ENCODE assay signal across 8 cellular contexts in genomic region chr1:16032388-16033100, GRCh38. TPM values are rescaled to one million over a fixed set of nuclear protein-coding genes. Genes with fewer than 3 reads are reported as not detected.
DNase-seq lines count a peak whose midpoint lies in the region; ATAC-seq and TF ChIP-seq lines count a peak whose summit lies in the region.

No MANE protein-coding gene starts in this region.

- H3K27me3 ChIP-seq in neuronal stem cell (ENCODE audit: control insufficient read depth in 3 of 3, insufficient read depth in 3 of 3, low read depth in 1 of 3, low read length in 3 of 3), result peaks cover 0 to 15% (median 0%) of the 10 kb centered on the region in 3 experiments
- H3K27me3 ChIP-seq in upper lobe of right lung, result no peaks in the 10 kb centered on the region

- no peaks in the 10 kb centered on the region for H3K9me3 Mint-ChIP-seq in activated T-helper 1 cell treated with anti-CD3 and anti-CD28 coated beads, Interleukin-12 subunit alpha, Interleukin-12 subunit beta, Interleukin-2, Interleukin-4 antibody, amounts not matched to agents 30 ng/mL and 10 ng/mL and 1 ng/mL, durations not matched to agents 14 hours and 24 hours and 36 hours

- H2BK15ac ChIP-seq in neuronal stem cell (ENCODE audit: low read length), result peak overlapping the region; percentile 14

- CTCF ChIA-PET in OCI-LY7 (lab: Charles Lee; ENCODE audit: unreplicated experiment), result no interaction called here

- intact Hi-C loops in OCI-LY7 (cut with micrococcal nuclease; ENCODE audit: unreplicated experiment), result loop anchor here (2.0 kb wide), 2 partner anchors 24 kb away; no protein-coding TSS in a partner anchor
- intact Hi-C loops in activated T-helper 1 cell treated with anti-CD3 and anti-CD28 coated beads, Interleukin-12 subunit alpha, Interleukin-12 subunit beta, Interleukin-2, Interleukin-4 antibody, amounts not matched to agents 30 ng/mL and 10 ng/mL and 1 ng/mL, durations not matched to agents 14 hours and 24 hours and 36 hours (cut with micrococcal nuclease), result loop anchor here (1.0 kb wide), 3 partner anchors 23 to 240 kb away; no protein-coding TSS in a partner anchor
- intact Hi-C loops in upper lobe of right lung (cut with DNase I), result no loop called here

- no peak overlapping the region for H3K27ac ChIP-seq in OCI-LY7 (ENCODE audit: low read depth, low read length, poor library complexity, severe bottlenecking)
- H3K27ac ChIP-seq in neuronal stem cell (replicated peaks; ENCODE audit: low read length), result no peak overlapping the region
- no peak overlapping the region for H3K27ac ChIP-seq in upper lobe of right lung

- H3K4me2 ChIP-seq in OCI-LY7 (ENCODE audit: low read length), result no peak overlapping the region
- no peak overlapping the region for H3K4me2 ChIP-seq in neuronal stem cell (ENCODE audit: insufficient read depth, low read length, poor library complexity, severe bottlenecking)

- H3K9me3 ChIP-seq in OCI-LY7 (ENCODE audit: low read length) (no peaks in the 10 kb centered on the region), neuronal stem cell (replicated peaks in 1 of 2; ENCODE audit: control insufficient read depth in 2 of 2, insufficient read depth in 1 of 2, low read depth in 1 of 2, low read length in 2 of 2) (no peaks in the 10 kb centered on the region), upper lobe of right lung (no peaks in the 10 kb centered on the region)

- H3K9ac ChIP-seq in neuronal stem cell (ENCODE audit: low read depth, low read length, poor library complexity), result no peak overlapping the region

- H3K4me3 Mint-ChIP-seq in activated T-helper 1 cell treated with anti-CD3 and anti-CD28 coated beads, Interleukin-12 subunit alpha, Interleukin-12 subunit beta, Interleukin-2, Interleukin-4 antibody, amounts not matched to agents 30 ng/mL and 10 ng/mL and 1 ng/mL, durations not matched to agents 14 hours and 24 hours and 36 hours, result no peak overlapping the region

- H4K91ac ChIP-seq in neuronal stem cell (ENCODE audit: low read depth, low read length, poor library complexity), result no peak overlapping the region

- no peaks in the 10 kb centered on the region for H4K20me1 ChIP-seq in OCI-LY7 (ENCODE audit: insufficient read depth, low read length)

- H2AK5ac ChIP-seq in neuronal stem cell (ENCODE audit: low read depth, low read length), result peak overlapping the region; percentile 36

- no peak overlapping the region for H2BK120ac ChIP-seq in neuronal stem cell (ENCODE audit: low read depth, low read length)

- BruUV-seq in OCI-LY7 (replicated peaks; lab: Mats Ljungman, UMichigan), result no TSS peak

- H2BK12ac ChIP-seq in neuronal stem cell (ENCODE audit: low read length), result no peak overlapping the region

- ATAC-seq in HG03460 (IDR thresholded peaks at IDR 0.05; ENCODE audit: unreplicated experiment) (peak; percentile 56), upper lobe of right lung (peak; percentile 94)

- H3K4me3 ChIP-seq in OCI-LY7 (ENCODE audit: low read depth, low read length, poor library complexity, severe bottlenecking), result no peak overlapping the region
- no peak overlapping the region for H3K4me3 ChIP-seq in foreskin fibroblast (ENCODE audit: low read depth in 1 of 2, low read length in 2 of 2)
- H3K4me3 ChIP-seq in neuronal stem cell (ENCODE audit: low read length in 2 of 2), result peak overlapping the region in 1 of 2 donors; percentile 5
- H3K4me3 ChIP-seq in upper lobe of right lung, result no peak overlapping the region

- no peaks in the 10 kb centered on the region for H3K4me1 Mint-ChIP-seq in activated T-helper 1 cell treated with anti-CD3 and anti-CD28 coated beads, Interleukin-12 subunit alpha, Interleukin-12 subunit beta, Interleukin-2, Interleukin-4 antibody, amounts not matched to agents 30 ng/mL and 10 ng/mL and 1 ng/mL, durations not matched to agents 14 hours and 24 hours and 36 hours (ENCODE audit: low read depth)

- WGBS in neuronal stem cell (ENCODE audit: extremely low coverage in 2 of 2, insufficient read length in 2 of 2, insufficient replicate concordance in 1 of 2), 2 donors, result no CpG with 5 or more reads among the region's 18 CpGs

- no peaks in the 10 kb centered on the region for H3K4me1 ChIP-seq in OCI-LY7 (ENCODE audit: insufficient read depth, low read length, poor library complexity, severe bottlenecking)
- peaks cover 0 to 2% of the 10 kb centered on the region in 2 donors for H3K4me1 ChIP-seq in neuronal stem cell (ENCODE audit: control insufficient read depth in 2 of 2, insufficient read depth in 1 of 2, low read depth in 1 of 2, low read length in 2 of 2)
- H3K4me1 ChIP-seq in upper lobe of right lung, result no peaks in the 10 kb centered on the region

- no peak overlapping the region for H2AFZ ChIP-seq in OCI-LY7 (ENCODE audit: low read length)
- peak overlapping the region; percentile 45 for H2AFZ ChIP-seq in neuronal stem cell (ENCODE audit: low read length)

- no peak overlapping the region for H3K4ac ChIP-seq in neuronal stem cell (ENCODE audit: low read length)

- no peaks in the 10 kb centered on the region for H3K79me2 ChIP-seq in OCI-LY7 (ENCODE audit: insufficient read depth, low read depth, low read length)

- H4K8ac ChIP-seq in neuronal stem cell (ENCODE audit: low read depth, low read length), result no peak overlapping the region

- H3K36me3 ChIP-seq in OCI-LY7 (ENCODE audit: insufficient read depth, low read length) (no peaks in the 10 kb centered on the region), neuronal stem cell (replicated peaks in 1 of 2; ENCODE audit: control insufficient read depth in 2 of 2, insufficient read depth in 2 of 2, low read length in 2 of 2) (no peaks in the 10 kb centered on the region), upper lobe of right lung (no peaks in the 10 kb centered on the region)

- H3K36me3 Mint-ChIP-seq in activated T-helper 1 cell treated with anti-CD3 and anti-CD28 coated beads, Interleukin-12 subunit alpha, Interleukin-12 subunit beta, Interleukin-2, Interleukin-4 antibody, amounts not matched to agents 30 ng/mL and 10 ng/mL and 1 ng/mL, durations not matched to agents 14 hours and 24 hours and 36 hours (ENCODE audit: low read depth), result no peaks in the 10 kb centered on the region

- no peaks in the 10 kb centered on the region for H3K79me1 ChIP-seq in neuronal stem cell (ENCODE audit: low read depth, low read length)

- peak; percentile 18 for DNase-seq in NCI-H2107 treated with DMSO at 0.1 percent for 48 hours (lab: John Stamatoyannopoulos, UW; ENCODE audit: unreplicated experiment)
- DNase-seq in NCI-H2107 (lab: John Stamatoyannopoulos, UW), result no peak
- peak; percentile 73 for DNase-seq in OCI-LY7 (ENCODE audit: low spot score)
- DNase-seq in activated T-helper 1 cell treated with anti-CD3 and anti-CD28 coated beads, Interleukin-12 subunit alpha, Interleukin-12 subunit beta, Interleukin-2, Interleukin-4 antibody, amounts not matched to agents 30 ng/mL and 10 ng/mL and 1 ng/mL, durations not matched to agents 14 hours and 24 hours and 36 hours (ENCODE audit: low spot score), result peak; percentile 33
- peak; percentile 75 to 93 for DNase-seq in foreskin fibroblast
- DNase-seq in neuronal stem cell (ENCODE audit: low spot score), result peak; percentile 88
- peak; percentile 90 for DNase-seq in upper lobe of right lung

- POLR2A ChIA-PET in OCI-LY7 (lab: Charles Lee), result no interaction called here

- H2BK5ac ChIP-seq in neuronal stem cell (ENCODE audit: low read length), result no peak overlapping the region

- no peak overlapping the region for H3K27ac Mint-ChIP-seq in activated T-helper 1 cell treated with anti-CD3 and anti-CD28 coated beads, Interleukin-12 subunit alpha, Interleukin-12 subunit beta, Interleukin-2, Interleukin-4 antibody, amounts not matched to agents 30 ng/mL and 10 ng/mL and 1 ng/mL, durations not matched to agents 14 hours and 24 hours and 36 hours

- no peak overlapping the region for H3K14ac ChIP-seq in neuronal stem cell (ENCODE audit: low read length)

- H3K9me2 ChIP-seq in OCI-LY7 (ENCODE audit: insufficient read depth, low read length), result no peaks in the 10 kb centered on the region

- peak; percentile 74 for TF ChIP-seq CTCF in OCI-LY7 (conservative IDR thresholded peaks at IDR 0.05; ENCODE audit: low read length)
- TF ChIP-seq CTCF in foreskin fibroblast (IDR thresholded peaks at IDR 0.05; ENCODE audit: low read depth, low read length), result peak; percentile 99
- peak; percentile 88 for TF ChIP-seq CTCF in upper lobe of right lung (IDR thresholded peaks at IDR 0.05)

- H3K23ac ChIP-seq in neuronal stem cell (ENCODE audit: low read depth, low read length, poor library complexity), result peak overlapping the region; percentile 13

- peaks cover 9% of the 10 kb centered on the region for H3K27me3 Mint-ChIP-seq in activated T-helper 1 cell treated with anti-CD3 and anti-CD28 coated beads, Interleukin-12 subunit alpha, Interleukin-12 subunit beta, Interleukin-2, Interleukin-4 antibody, amounts not matched to agents 30 ng/mL and 10 ng/mL and 1 ng/mL, durations not matched to agents 14 hours and 24 hours and 36 hours (ENCODE audit: insufficient read depth)

- peak overlapping the region; percentile 50 for H3K18ac ChIP-seq in neuronal stem cell (ENCODE audit: low read length)

RNA-seq across cellular contexts. Expression of gene CLCNKA, which starts 10.7 kb away (rescaled TPM):
- total RNA-seq in OCI-LY7 (2014; rRNA removed; shearing (Covaris generic)), result not detected in 2 replicates
- total RNA-seq in OCI-LY7 (2022), result not detected in 2 replicates
- total RNA-seq in activated T-helper 1 cell treated with anti-CD3 and anti-CD28 coated beads, Interleukin-12 subunit alpha, Interleukin-12 subunit beta, Interleukin-2, Interleukin-4 antibody, amounts not matched to agents 30 ng/mL and 10 ng/mL and 1 ng/mL, durations not matched to agents 14 hours and 24 hours and 36 hours, result not detected in 2 replicates
- polyA plus RNA-seq in neuronal stem cell (2013, experiment 1 of 2), result 0.13 TPM
- polyA plus RNA-seq in neuronal stem cell (2013, experiment 2 of 2), result 0.08 TPM
- not detected for total RNA-seq in upper lobe of right lung

RNA-seq across cellular contexts. Expression of gene CLCNKB, which starts 11.0 kb away (rescaled TPM):
- total RNA-seq in OCI-LY7 (2014; rRNA removed; shearing (Covaris generic)), result not detected in 2 replicates
- total RNA-seq in OCI-LY7 (2022) (not detected in 2 replicates), upper lobe of right lung (0.35 TPM)
- not detected in 2 replicates for total RNA-seq in activated T-helper 1 cell treated with anti-CD3 and anti-CD28 coated beads, Interleukin-12 subunit alpha, Interleukin-12 subunit beta, Interleukin-2, Interleukin-4 antibody, amounts not matched to agents 30 ng/mL and 10 ng/mL and 1 ng/mL, durations not matched to agents 14 hours and 24 hours and 36 hours
- polyA plus RNA-seq in neuronal stem cell (2013, experiment 1 of 2), result 2.9 TPM
- 2.7 TPM for polyA plus RNA-seq in neuronal stem cell (2013, experiment 2 of 2)

RNA-seq across cellular contexts. Expression of gene HSPB7, which starts 14.7 kb away (rescaled TPM):
- total RNA-seq in OCI-LY7 (2014; rRNA removed; shearing (Covaris generic)), result not detected in 2 replicates
- total RNA-seq in OCI-LY7 (2022) (not detected in 2 replicates), upper lobe of right lung (10.7 TPM)
- total RNA-seq in activated T-helper 1 cell treated with anti-CD3 and anti-CD28 coated beads, Interleukin-12 subunit alpha, Interleukin-12 subunit beta, Interleukin-2, Interleukin-4 antibody, amounts not matched to agents 30 ng/mL and 10 ng/mL and 1 ng/mL, durations not matched to agents 14 hours and 24 hours and 36 hours, result not detected in 2 replicates
- polyA plus RNA-seq in neuronal stem cell (2013, experiment 1 of 2), result not detected
- not detected for polyA plus RNA-seq in neuronal stem cell (2013, experiment 2 of 2)

RNA-seq across cellular contexts. Expression of gene SRARP, which starts 28.5 kb away (rescaled TPM):
- not detected in 2 replicates for total RNA-seq in OCI-LY7 (2014; rRNA removed; shearing (Covaris generic))
- total RNA-seq in OCI-LY7 (2022) (not detected in 2 replicates), upper lobe of right lung (not detected)
- total RNA-seq in activated T-helper 1 cell treated with anti-CD3 and anti-CD28 coated beads, Interleukin-12 subunit alpha, Interleukin-12 subunit beta, Interleukin-2, Interleukin-4 antibody, amounts not matched to agents 30 ng/mL and 10 ng/mL and 1 ng/mL, durations not matched to agents 14 hours and 24 hours and 36 hours, result not detected in 2 replicates
- polyA plus RNA-seq in neuronal stem cell (2013, experiment 1 of 2), result not detected
- not detected for polyA plus RNA-seq in neuronal stem cell (2013, experiment 2 of 2)

RNA-seq across cellular contexts. Expression of gene FAM131C, which starts 40.9 kb away (rescaled TPM):
- not detected in 2 replicates for total RNA-seq in OCI-LY7 (2014; rRNA removed; shearing (Covaris generic))
- total RNA-seq in OCI-LY7 (2022), result not detected in 2 replicates
- total RNA-seq in activated T-helper 1 cell treated with anti-CD3 and anti-CD28 coated beads, Interleukin-12 subunit alpha, Interleukin-12 subunit beta, Interleukin-2, Interleukin-4 antibody, amounts not matched to agents 30 ng/mL and 10 ng/mL and 1 ng/mL, durations not matched to agents 14 hours and 24 hours and 36 hours, result 0.56 and 0.57 TPM in 2 replicates
- 8.9 TPM for polyA plus RNA-seq in neuronal stem cell (2013, experiment 1 of 2)
- polyA plus RNA-seq in neuronal stem cell (2013, experiment 2 of 2), result 9.1 TPM
- not detected for total RNA-seq in upper lobe of right lung

Comparison
In these comparisons a context has a peak if more than half of its experiments do, and no peak if none do; other contexts are left out.
1. RNA of gene HSPB7, which starts 14.7 kb away (total RNA-seq): 10.7 TPM in upper lobe of right lung (single experiment); not detected in OCI-LY7 and not detected in activated T-helper 1 cell treated with anti-CD3 and anti-CD28 coated beads, Interleukin-12 subunit alpha, Interleukin-12 subunit beta, Interleukin-2, Interleukin-4 antibody, amounts not matched to agents 30 ng/mL and 10 ng/mL and 1 ng/mL, durations not matched to agents 14 hours and 24 hours and 36 hours; every median in the first group is over 10 times any median in the second.
2. Peak in every context shown above with its lines, with median percentiles within 50 percentile points of each other: CTCF ChIP-seq.